Comparison of ENCODE assay signal across 30 cellular contexts in genomic region chr9:122336836-122337560, GRCh38. TPM values are rescaled to one million over a fixed set of nuclear protein-coding genes. Genes with fewer than 3 reads are reported as not detected.
DNase-seq lines count a peak whose midpoint lies in the region; ATAC-seq, FAIRE-seq and TF ChIP-seq lines count a peak whose summit lies in the region.
"Had no signal": no experiment of that assay in that cellular context is flagged by ENCODE, and none has a peak within 500 bp of the region (broad histone marks: within the 10 kb centered on the region; RNA-seq: fewer than 3 reads in every experiment).

No MANE protein-coding gene starts in this region.

- no peak for TF ChIP-seq RAD21 in H1 (IDR thresholded peaks at IDR 0.05 in 1 of 2, conservative IDR thresholded peaks at IDR 0.05 in 1 of 2; ENCODE audit: low read depth in 2 of 2, low read length in 2 of 2)

- 0 out of 7 replicates have a peak, but pooled peaks cover 0 to 2% (median 0%) of the 10 kb centered on the region in 4 experiments for H3K27me3 ChIP-seq in H1 (replicated peaks in 1 of 4; ENCODE audit: control insufficient read depth in 3 of 4, extremely low read depth in 1 of 4, insufficient read depth in 3 of 4, low read length in 3 of 4)
- H3K27me3 ChIP-seq: colonic mucosa, gastrocnemius medialis, SJSA1, uterus had no signal

- no peak for TF ChIP-seq EP300 in H1 (IDR thresholded peaks at IDR 0.05; ENCODE audit: borderline replicate concordance in 1 of 2, low read depth in 2 of 2, low read length in 2 of 2)

- H2BK15ac ChIP-seq in H1 (ENCODE audit: low read length), result no peak overlapping the region

- no peaks in the 10 kb centered on the region for H3K79me1 ChIP-seq in H1 (ENCODE audit: low read depth, low read length)

- H3K23me2 ChIP-seq in H1 (ENCODE audit: low read depth, low read length), result no peaks in the 10 kb centered on the region; the same call in 1 of the 2 replicates

- H3K9me3 ChIP-seq in ES-I3 (ENCODE audit: control insufficient read depth, insufficient read depth, low read length), result no peaks in the 10 kb centered on the region
- no peaks in the 10 kb centered on the region for H3K9me3 ChIP-seq in H1 (ENCODE audit: insufficient read depth in 2 of 2, low read depth in 1 of 2, low read length in 1 of 2)
- H3K9me3 ChIP-seq: colonic mucosa, esophagus squamous epithelium, gastrocnemius medialis, SJSA1, uterus had no signal

- no peaks in the 10 kb centered on the region for H4K20me1 ChIP-seq in H1 (replicated peaks in 1 of 2; ENCODE audit: control insufficient read depth in 1 of 2, insufficient read depth in 2 of 2, low read length in 2 of 2)

- H4K91ac ChIP-seq in H1 (replicated peaks; ENCODE audit: insufficient read length, low read length), result peak overlapping the region; percentile 35

- CTCF ChIA-PET in H1 (lab: Charles Lee; ENCODE audit: partially characterized antibody), result interaction anchor here (0.6 to 25.6 kb wide), 10 partner anchors 11 to 238 kb away, joined by 3 to 544 read pairs (median 3); no protein-coding TSS in a partner anchor

- H3K14ac ChIP-seq in H1 (ENCODE audit: insufficient read length), result no peak overlapping the region

- TF ChIP-seq POLR2A in H1 (IDR thresholded peaks at IDR 0.05; ENCODE audit: control extremely low read depth in 1 of 2, low read depth in 2 of 2, low read length in 2 of 2), result no peak

- H3K79me2 ChIP-seq in H1 (ENCODE audit: control insufficient read depth in 1 of 2, insufficient read depth in 2 of 2, low read length in 2 of 2), result no peaks in the 10 kb centered on the region

- no peak overlapping the region for H4K5ac ChIP-seq in H1 (ENCODE audit: insufficient read length, low read depth, low read length)

- H3K36me3 ChIP-seq in ES-I3 (ENCODE audit: insufficient read depth, low read length) (no peaks in the 10 kb centered on the region), H1 (ENCODE audit: control insufficient read depth in 2 of 4, insufficient read depth in 4 of 4, low read length in 3 of 4) (no peaks in the 10 kb centered on the region)
- H3K36me3 ChIP-seq: colonic mucosa, esophagus squamous epithelium, gastrocnemius medialis, SJSA1, uterus had no signal

- WGBS in H1 (ENCODE audit: extremely low coverage in 1 of 2, insufficient coverage in 1 of 2, insufficient read length in 1 of 2, insufficient replicate concordance in 2 of 2, low coverage in 1 of 2, low lambda C conversion rate in 2 of 2, missing lambda C conversion rate in 1 of 2), 2 experiments, result 25% methylated on average over 27 of the region's 27 CpGs; no CpG with 5 or more reads in 1 of the 2 experiments

- H3K27ac ChIP-seq in H1 (ENCODE audit: low read depth, low read length), result no peak overlapping the region
- H3K27ac ChIP-seq: colonic mucosa, esophagus squamous epithelium, gastrocnemius medialis, HL-60, SJSA1, uterus had no signal

- peak overlapping the region; percentile 2; the same call in 1 of the 2 replicates for H2AFZ ChIP-seq in H1 (ENCODE audit: low read length)

- peak overlapping the region; percentile 95 for H2BK12ac ChIP-seq in H1 (ENCODE audit: low read depth, low read length)

- no peak for ATAC-seq in GM19328 (IDR thresholded peaks at IDR 0.05; ENCODE audit: unreplicated experiment)
- ATAC-seq: activated CD8-positive, alpha-beta T cell treated with anti-CD3 and anti-CD28 coated beads, Interleukin-2, amount 10 ng/mL, durations not matched to agents 7 days and 5 days; gastrocnemius medialis; HCT116; stimulated activated naive B cell treated with anti-CD40 and anti-IgM and Interleukin-4, amounts not matched to agents 10 μg/mL and 1 μg/mL and 100 μg/mL, for 72 hours; T-cell had no signal

- H3K9ac ChIP-seq in ES-I3 (ENCODE audit: low read depth, low read length) (peak overlapping the region; percentile 5; the same call in 1 of the 2 replicates), H1 (replicated peaks in 1 of 4; ENCODE audit: extremely low read depth in 1 of 4, low read depth in 3 of 4, low read length in 3 of 4) (no peak overlapping the region)

- no peak overlapping the region for H3K4ac ChIP-seq in H1 (replicated peaks; ENCODE audit: insufficient read length, low read depth, low read length)

- no peak for FAIRE-seq in H1 (lab: Jason Lieb, UNC)
- FAIRE-seq: A204.1 had no signal

- peak overlapping the region; percentile 75; the same call in 1 of the 2 replicates for H2BK5ac ChIP-seq in H1 (ENCODE audit: low read depth, low read length)

- H3K4me2 ChIP-seq in H1 (ENCODE audit: insufficient read depth in 1 of 2, low read depth in 2 of 2, low read length in 2 of 2), result peak overlapping the region; percentile 60

- no peak overlapping the region for H2AK5ac ChIP-seq in H1 (ENCODE audit: low read depth, low read length)

- POLR2A ChIA-PET in H1 (lab: Charles Lee; ENCODE audit: partially characterized antibody), result interaction anchor here (0.9 to 2.4 kb wide), 6 partner anchors 9 to 72 kb away, joined by 3 to 8 read pairs (median 4); partner anchors contain the start of genes MRRF and RBM18

- H3K56ac ChIP-seq in H1 (replicated peaks; ENCODE audit: insufficient read length, low read depth, low read length), result no peak overlapping the region

- peak overlapping the region; percentile 28 for H4K8ac ChIP-seq in H1 (ENCODE audit: extremely low read depth, insufficient read depth, low read length)

- DNase-seq in NAMALWA (ENCODE audit: low spot score), result peak; percentile 18
- no peak for DNase-seq in H1 (ENCODE audit: low read depth in 1 of 2, low spot score in 2 of 2)
- DNase-seq in myocyte (ENCODE audit: low read depth), result peak; percentile 24
- no peak for DNase-seq in NCI-H82 treated with DMSO at 0.1 percent for 48 hours (lab: John Stamatoyannopoulos, UW; ENCODE audit: unreplicated experiment)
- DNase-seq in NCI-H524 (lab: John Stamatoyannopoulos, UW), result no peak
- DNase-seq in KBM-7, result no peak
- DNase-seq: activated CD4-positive, CD25-positive, alpha-beta regulatory T cell treated with anti-CD3 and anti-CD28 coated beads, Interleukin-2, amount 50 U/mL, for 72 hours; activated CD8-positive, alpha-beta T cell treated with anti-CD3 and anti-CD28 coated beads, Interleukin-2, amount 10 ng/mL, durations not matched to agents 7 days and 5 days; activated gamma-delta T cell; CD8-positive, alpha-beta memory T cell; colonic mucosa; DMS153; esophagus squamous epithelium; gastrocnemius medialis; GDM1; hypothalamus; IMR-90; NCI-H2107; NCI-H446 treated with DMSO at 0.1 percent for 48 hours; stimulated activated CD4-positive, alpha-beta T cell treated with anti-CD3 and anti-CD28 coated beads, Interleukin-2, amount 100 ng/mL, for 48 hours; stimulated activated naive B cell treated with anti-CD40 and anti-IgM and Interleukin-4, amounts not matched to agents 10 μg/mL and 1 μg/mL and 100 μg/mL, for 72 hours; T-cell; uterus had no signal

- H3K18ac ChIP-seq in H1 (ENCODE audit: extremely low read depth, low read length), result peak overlapping the region; percentile 67

- peak overlapping the region; percentile 93; the same call in 1 of the 2 replicates for H2BK20ac ChIP-seq in H1 (ENCODE audit: low read length)

- H3K4me1 ChIP-seq in ES-I3 (ENCODE audit: insufficient read depth, low read length) (peaks cover 30% of the 10 kb centered on the region), H1 (replicated peaks in 1 of 4; ENCODE audit: control insufficient read depth in 3 of 4, insufficient read depth in 4 of 4, low read length in 3 of 4) (peaks cover 17 to 45% (median 25%) of the 10 kb centered on the region in 4 experiments)
- H3K4me1 ChIP-seq: colonic mucosa, SJSA1, uterus had no signal

- H3K4me3 ChIP-seq in H1 (ENCODE audit: extremely low read depth in 1 of 4, insufficient read depth in 2 of 4, low read depth in 3 of 4, low read length in 4 of 4), result peak overlapping the region in 3 of 4 experiments; percentile 5 to 48 (median 19); a peak in 4 of 8 replicates
- H3K4me3 ChIP-seq: colonic mucosa, esophagus squamous epithelium, gastrocnemius medialis, lung, SJSA1, uterus had no signal

- no peak overlapping the region for H2BK120ac ChIP-seq in H1 (replicated peaks; ENCODE audit: low read depth, low read length)

- in situ Hi-C loops in KBM-7 (cut with MboI; ENCODE audit: low pct_unique_long_range_greater_than_20kb, low sequenced_read_pairs), result no loop called here

- TF ChIP-seq CTCF in H1 (IDR thresholded peaks at IDR 0.05; ENCODE audit: control extremely low read depth in 1 of 3, insufficient read depth in 1 of 3, low read depth in 1 of 3, low read length in 3 of 3), result no peak

- H3K23ac ChIP-seq in H1 (ENCODE audit: insufficient read length), result no peak overlapping the region

TF ChIP-seq in H1, 55 proteins besides CTCF, POLR2A, EP300 and RAD21 (continues in another document):
- TF ChIP-seq TEAD4 (IDR thresholded peaks at IDR 0.05; ENCODE audit: low read depth, low read length) (no peak), CREB1 (IDR thresholded peaks at IDR 0.05) (no peak), TCF12 (IDR thresholded peaks at IDR 0.05; ENCODE audit: low read depth, low read length) (no peak), GTF2F1 (IDR thresholded peaks at IDR 0.05; ENCODE audit: borderline replicate concordance, low read depth, low read length) (no peak), ASH2L (IDR thresholded peaks at IDR 0.05; ENCODE audit: low read length) (no peak), GABPA (IDR thresholded peaks at IDR 0.05; ENCODE audit: borderline replicate concordance, insufficient read depth, low read length) (no peak), KDM5A (IDR thresholded peaks at IDR 0.05; ENCODE audit: low read length) (no peak), CHD2 (IDR thresholded peaks at IDR 0.05; ENCODE audit: low read length) (no peak), BRCA1 (IDR thresholded peaks at IDR 0.05; ENCODE audit: low read depth, low read length) (no peak), EZH2 (IDR thresholded peaks at IDR 0.05; ENCODE audit: low read depth, low read length, severe bottlenecking) (no peak), JUND (IDR thresholded peaks at IDR 0.05; ENCODE audit: low read length) (no peak), TAF1 (IDR thresholded peaks at IDR 0.05; ENCODE audit: low read depth, low read length) (no peak), ZNF274 (IDR thresholded peaks at IDR 0.05; ENCODE audit: borderline replicate concordance, extremely low read depth, low read length) (no peak), KDM4A (IDR thresholded peaks at IDR 0.05; ENCODE audit: low read depth, low read length, severe bottlenecking) (peak; percentile 32), TAF7 (optimal IDR thresholded peaks at IDR 0.05; ENCODE audit: borderline replicate concordance, low read depth, low read length) (peak; percentile 31)

RNA-seq across cellular contexts. Expression of gene PTGS1, which starts 33.8 kb away (rescaled TPM):
- 1.1 and 1.3 TPM in 2 replicates for total RNA-seq in H1 (2021; fragmentation: NEBNext Ultra II Directional; extraction: Animal tissue kit (Norgen Biotek cat#: 25700))
- 1.9 and 2.4 TPM in 2 replicates for polyA plus RNA-seq in H1 (2011; rRNA removed)
- 1.9 TPM for polyA plus RNA-seq in H1 (2011; cell fraction: cytosol; rRNA removed)
- 2.9 TPM for polyA plus RNA-seq in H1 (2011; cell fraction: nucleus; rRNA removed)
- 0.93 to 2.0 TPM (median 1.7 TPM) in 4 replicates for polyA plus RNA-seq in H1 (2012, experiment 1 of 2)
- polyA plus RNA-seq in H1 (2012, experiment 2 of 2), result 1.00 TPM
- 1.4 TPM for polyA plus RNA-seq in H1 (2013, experiment 1 of 2)
- 1.5 TPM for polyA plus RNA-seq in H1 (2013, experiment 2 of 2)
- 1.8 and 2.2 TPM in 2 replicates for polyA minus RNA-seq in H1 (2011; rRNA and poly(A)+ RNA removed)
- polyA minus RNA-seq in H1 (2011; cell fraction: cytosol; rRNA and poly(A)+ RNA removed), result 1.2 TPM
- 1.1 TPM for polyA minus RNA-seq in H1 (2011; cell fraction: nucleus; rRNA and poly(A)+ RNA removed)
- 9.6 and 14.0 TPM in 2 replicates for total RNA-seq in myocyte
- 3.3 TPM for polyA plus RNA-seq in myocyte (2012)
- polyA plus RNA-seq: CD8-positive, alpha-beta memory T cell had no signal

Comparison
In these comparisons a context has a peak if more than half of its experiments do, and no peak if none do; other contexts are left out.
1. DNase-seq: peak in NAMALWA (single experiment) and myocyte (single experiment); none in H1 (0 of 2), NCI-H82 treated with DMSO at 0.1 percent for 48 hours (single experiment), NCI-H524 (0 of 2) and KBM-7 (single experiment).